Comparison of ENCODE assay signal across 17 cellular contexts in genomic region chr15:71572452-71573053, GRCh38.
DNase-seq lines count a peak whose midpoint lies in the region; ATAC-seq and TF ChIP-seq lines count a peak whose summit lies in the region.
"Had no signal": no experiment of that assay in that cellular context is flagged by ENCODE, and none has a peak within 500 bp of the region (broad histone marks: within the 10 kb centered on the region; RNA-seq: fewer than 3 reads in every experiment).

No MANE protein-coding gene starts in this region.

- H3F3A ChIP-seq in PC-9 (ENCODE audit: insufficient read depth, low read depth): peaks cover 5% of the 10 kb centered on the region; the same call in 1 of the 2 replicates

- no peaks in the 10 kb centered on the region for H3K9me2 ChIP-seq in PC-9 (ENCODE audit: insufficient read depth)

- CTCF ChIA-PET in PC-9 (lab: Charles Lee): interaction anchor here (0.6 to 0.8 kb wide), 2 partner anchors 120 to 140 kb away, joined by 3 to 5 read pairs; no protein-coding TSS in a partner anchor

- no peak overlapping the region for H3K4me3 Mint-ChIP-seq in stimulated activated naive CD8-positive, alpha-beta T cell treated with anti-CD3 and anti-CD28 coated beads, Interleukin-15, amount 100 ng/mL, for 72 hours
- H3K4me3 Mint-ChIP-seq: brain; naive thymus-derived CD4-positive, alpha-beta T cell; T-helper 2 cell treated with Interferon-gamma antibody and Interleukin-4, amounts not matched to agents 5 μg/mL and 100 μg/mL, for 36 hours had no signal

- 0 out of 2 replicates have a peak overlapping the region, but pooled peaks have one; percentile 23 for H3K4me2 ChIP-seq in PC-9
- H3K4me2 ChIP-seq: BLaER1 had no signal

- TF ChIP-seq POLR2A in ovary (IDR thresholded peaks at IDR 0.05): no peak

- no peaks in the 10 kb centered on the region for H3K9me3 Mint-ChIP-seq in stimulated activated naive CD8-positive, alpha-beta T cell treated with anti-CD3 and anti-CD28 coated beads, Interleukin-15, amount 100 ng/mL, for 72 hours
- H3K9me3 Mint-ChIP-seq: T-helper 2 cell treated with Interferon-gamma antibody and Interleukin-4, amounts not matched to agents 5 μg/mL and 100 μg/mL, for 36 hours had no signal

- intact Hi-C loops in PC-9 (cut with micrococcal nuclease; ENCODE audit: unreplicated experiment): no loop called here
- intact Hi-C loops in ovary (cut with DNase I): no loop called here

- H2AFZ ChIP-seq in PC-9: no peak overlapping the region

- no peaks in the 10 kb centered on the region for H4K20me1 ChIP-seq in PC-9 (ENCODE audit: insufficient read depth)
- H4K20me1 ChIP-seq: BLaER1 had no signal

- no peak for TF ChIP-seq EP300 in ovary (IDR thresholded peaks at IDR 0.05)

- DNase-seq in PC-9: peak; percentile 33 to 57
- DNase-seq in lung (ENCODE audit: low spot score): peak; percentile 68
- no peak for DNase-seq in stimulated activated naive CD8-positive, alpha-beta T cell treated with anti-CD3 and anti-CD28 coated beads, Interleukin-15, amount 100 ng/mL, for 72 hours
- no peak for DNase-seq in NCI-H1105 treated with DMSO at 0.1 percent for 48 hours (lab: John Stamatoyannopoulos, UW)
- DNase-seq in ovary: no peak
- DNase-seq: activated CD8-positive, alpha-beta memory T cell treated with anti-CD3 and anti-CD28 coated beads, Interleukin-2, amount 50 U/mL, for 48 hours; naive thymus-derived CD4-positive, alpha-beta T cell; NK-92 treated with Interleukin-12 subunit alpha and Interleukin-12 subunit beta, amount 100 ng/mL, for 24 hours; stimulated activated CD4-positive, alpha-beta T cell treated with anti-CD3 and anti-CD28 coated beads, Interleukin-2, amount 100 ng/mL, for 48 hours; substantia nigra had no signal

- H3K36me3 ChIP-seq in PC-9 (ENCODE audit: low read depth): no peaks in the 10 kb centered on the region
- H3K36me3 ChIP-seq in lung (ENCODE audit: control insufficient read depth in 2 of 2, insufficient read depth in 2 of 2, low read length in 2 of 2): no peaks in the 10 kb centered on the region
- H3K36me3 ChIP-seq in ovary: no peaks in the 10 kb centered on the region
- H3K36me3 ChIP-seq: BLaER1 had no signal

- 0 out of 3 replicates have a peak, but pooled peaks have one; percentile 19 for TF ChIP-seq CTCF in GM12872 (IDR thresholded peaks at IDR 0.05; ENCODE audit: insufficient read depth, low read depth, low read length)
- TF ChIP-seq CTCF in PC-9 (conservative IDR thresholded peaks at IDR 0.05): no peak; the same call in 1 of the 2 replicates
- TF ChIP-seq CTCF in lung (IDR thresholded peaks at IDR 0.05; ENCODE audit: control extremely low read depth, extremely low read depth): no peak
- TF ChIP-seq CTCF in ovary (IDR thresholded peaks at IDR 0.05): no peak

- H3K4me1 ChIP-seq in PC-9 (replicated peaks; ENCODE audit: insufficient read depth) (peaks cover 9% of the 10 kb centered on the region; the same call in 1 of the 2 replicates), lung (ENCODE audit: control insufficient read depth in 2 of 2, insufficient read depth in 2 of 2, low read length in 2 of 2) (peaks cover 2% of the 10 kb centered on the region in 2 donors), ovary (ENCODE audit: insufficient read depth) (no peaks in the 10 kb centered on the region)
- H3K4me1 ChIP-seq: BLaER1 had no signal

- peaks cover 9% of the 10 kb centered on the region for H3K27me3 Mint-ChIP-seq in stimulated activated naive CD8-positive, alpha-beta T cell treated with anti-CD3 and anti-CD28 coated beads, Interleukin-15, amount 100 ng/mL, for 72 hours
- H3K27me3 Mint-ChIP-seq: brain had no signal

- H3K9me3 ChIP-seq in PC-9 (ENCODE audit: insufficient read depth, low read depth): no peaks in the 10 kb centered on the region
- H3K9me3 ChIP-seq in lung (ENCODE audit: control insufficient read depth in 2 of 2, insufficient read depth in 1 of 2, low read length in 1 of 2): no peaks in the 10 kb centered on the region
- H3K9me3 ChIP-seq in ovary: no peaks in the 10 kb centered on the region
- H3K9me3 ChIP-seq: BLaER1 had no signal

- POLR2A ChIA-PET in PC-9 (lab: Charles Lee; ENCODE audit: unreplicated experiment): interaction anchor here (0.6 kb wide), 2 partner anchors 189 to 227 kb away, joined by 3 read pairs; no protein-coding TSS in a partner anchor

- H3K27ac ChIP-seq in PC-9 (peak overlapping the region; percentile 26; the same call in 1 of the 2 replicates), lung (ENCODE audit: low read depth in 1 of 2, low read length in 1 of 2) (peak overlapping the region in 1 of 2 donors; percentile 63), ovary (no peak overlapping the region)
- H3K27ac ChIP-seq: BLaER1 had no signal

- no peak overlapping the region for H3K4me3 ChIP-seq in PC-9
- no peak overlapping the region for H3K4me3 ChIP-seq in lung
- H3K4me3 ChIP-seq in ovary: no peak overlapping the region
- H3K4me3 ChIP-seq: BLaER1, GM12878 had no signal

- no peaks in the 10 kb centered on the region for H3K79me2 ChIP-seq in PC-9 (ENCODE audit: low read depth)

- no peaks in the 10 kb centered on the region for H3K27me3 ChIP-seq in PC-9 (ENCODE audit: insufficient read depth, low read depth)
- no peaks in the 10 kb centered on the region for H3K27me3 ChIP-seq in lung (ENCODE audit: control insufficient read depth, insufficient read depth)
- no peaks in the 10 kb centered on the region for H3K27me3 ChIP-seq in ovary
- H3K27me3 ChIP-seq: BLaER1 had no signal

- no TSS peak for BruUV-seq in PC-9 (replicated peaks; lab: Mats Ljungman, UMichigan)

- no peaks in the 10 kb centered on the region for H3K4me1 Mint-ChIP-seq in stimulated activated naive CD8-positive, alpha-beta T cell treated with anti-CD3 and anti-CD28 coated beads, Interleukin-15, amount 100 ng/mL, for 72 hours
- H3K4me1 Mint-ChIP-seq: naive thymus-derived CD4-positive, alpha-beta T cell had no signal

- peak; percentile 87 for ATAC-seq in esophagus mucosa
- peak; percentile 88 for ATAC-seq in lung (ENCODE audit: insufficient read depth, low FRiP score)
- no peak for ATAC-seq in HG03457 (IDR thresholded peaks at IDR 0.05; ENCODE audit: unreplicated experiment)
- ATAC-seq in stimulated activated naive CD8-positive, alpha-beta T cell treated with anti-CD3 and anti-CD28 coated beads, Interleukin-15, amount 100 ng/mL, for 72 hours: no peak
- ATAC-seq: GM12878; naive thymus-derived CD4-positive, alpha-beta T cell had no signal

- 51 to 69% methylated on average over 5 of the region's 5 CpGs for WGBS in lung, 2 donors
- WGBS in ovary, 3 donors: 58 to 79% (median 77%) methylated on average over 5 of the region's 5 CpGs

- no peak overlapping the region for H3K27ac Mint-ChIP-seq in stimulated activated naive CD8-positive, alpha-beta T cell treated with anti-CD3 and anti-CD28 coated beads, Interleukin-15, amount 100 ng/mL, for 72 hours
- H3K27ac Mint-ChIP-seq: brain; naive thymus-derived CD4-positive, alpha-beta T cell; T-helper 2 cell treated with Interferon-gamma antibody and Interleukin-4, amounts not matched to agents 5 μg/mL and 100 μg/mL, for 36 hours had no signal

Comparison
In these comparisons a context has a peak if more than half of its experiments do, and no peak if none do; other contexts are left out.
1. DNase-seq: peak in PC-9 (2 of 2) and lung (single experiment); none in stimulated activated naive CD8-positive, alpha-beta T cell treated with anti-CD3 and anti-CD28 coated beads, Interleukin-15, amount 100 ng/mL, for 72 hours (0 of 2), NCI-H1105 treated with DMSO at 0.1 percent for 48 hours (single experiment) and ovary (0 of 5).
2. ATAC-seq: peak in esophagus mucosa (single experiment) and lung (single experiment); none in HG03457 (single experiment) and stimulated activated naive CD8-positive, alpha-beta T cell treated with anti-CD3 and anti-CD28 coated beads, Interleukin-15, amount 100 ng/mL, for 72 hours (single experiment).